Comparison of ENCODE assay signal across 18 cellular contexts in the genomic region with DNA sequence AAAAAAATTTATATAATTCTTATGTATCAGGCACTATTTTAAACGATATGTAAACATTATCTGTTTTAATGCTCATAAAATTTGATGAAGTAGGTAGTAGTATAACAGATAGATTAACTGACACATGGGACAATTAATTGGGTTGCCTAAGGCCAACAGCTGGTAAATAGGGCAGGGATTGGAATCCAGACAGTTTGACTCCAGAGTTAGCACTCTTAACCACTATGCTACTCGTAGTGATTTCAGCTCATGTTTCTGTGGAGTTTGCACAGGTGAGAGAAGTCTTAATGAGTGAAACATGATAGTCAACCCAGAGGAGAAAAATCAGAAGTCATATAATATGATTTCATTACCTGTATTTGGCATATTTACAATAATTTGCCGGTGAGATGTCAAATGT.
A peak's percentile ranks its signal among the peaks of the same experiment; 100 is the strongest.
DNase-seq lines count a peak whose midpoint lies in the region; ATAC-seq and TF ChIP-seq lines count a peak whose summit lies in the region.
"Had no signal": no experiment of that assay in that cellular context is flagged by ENCODE, and none has a peak within 500 bp of the region (broad histone marks: within the 10 kb centered on the region; RNA-seq: fewer than 3 reads in every experiment).

No MANE protein-coding gene starts in this region.

- intact Hi-C loops in esophagus squamous epithelium (cut with DNase I), result no loop called here

- no peak for TF ChIP-seq CTCF in RWPE1 (conservative IDR thresholded peaks at IDR 0.05; ENCODE audit: low read depth)
- no peak for TF ChIP-seq CTCF in esophagus squamous epithelium (IDR thresholded peaks at IDR 0.05)

- DNase-seq in LHCN-M2 (ENCODE audit: low read depth) (peak; percentile 51), NCI-H1436 (lab: John Stamatoyannopoulos, UW) (peak; percentile 50), NCI-H510A treated with DMSO at 0.1 percent for 48 hours (lab: John Stamatoyannopoulos, UW) (peak; percentile 47), SJCRH30 (peak; percentile 76 to 78), RWPE1 (ENCODE audit: low spot score) (no peak), esophagus squamous epithelium (lab: John Stamatoyannopoulos, UW) (no peak)
- DNase-seq: activated CD4-positive, alpha-beta memory T cell treated with anti-CD3 and anti-CD28 coated beads for 36 hours; activated CD8-positive, alpha-beta memory T cell treated with anti-CD3 and anti-CD28 coated beads, Interleukin-2, amount 50 U/mL, for 48 hours; activated naive CD4-positive, alpha-beta T cell treated with anti-CD3 and anti-CD28 coated beads, Interleukin-2, amount 50 U/mL, for 16 hours; amniotic stem cell; brain microvascular endothelial cell; NCI-H446 treated with DMSO at 0.1 percent for 48 hours; nephron progenitor cell; stimulated activated naive CD8-positive, alpha-beta T cell treated with anti-CD3 and anti-CD28 coated beads, Interleukin-15, Interleukin-2, amounts not matched to agents 100 U/mL and 50 U/mL, for 24 hours; testis had no signal

- H3K36me3 ChIP-seq in SJCRH30, result no peaks in the 10 kb centered on the region; the same call in 1 of the 2 replicates
- H3K36me3 ChIP-seq in esophagus squamous epithelium, result no peaks in the 10 kb centered on the region
- H3K36me3 ChIP-seq: brain microvascular endothelial cell had no signal

- H3K9me3 ChIP-seq in SJCRH30 (replicated peaks) (peaks cover 20% of the 10 kb centered on the region), esophagus squamous epithelium (no peaks in the 10 kb centered on the region)
- H3K9me3 ChIP-seq: testis had no signal

- 58 to 67% methylated on average over 3 of the region's 3 CpGs for WGBS in esophagus squamous epithelium, 2 donors

- peak overlapping the region; percentile 83 for H3K27ac ChIP-seq in SJCRH30
- H3K27ac ChIP-seq in RWPE1, result no peak overlapping the region
- H3K27ac ChIP-seq in esophagus squamous epithelium, result no peak overlapping the region
- H3K27ac ChIP-seq: brain microvascular endothelial cell, C4-2B, skin epidermis, testis had no signal

- ATAC-seq in HG03378 (IDR thresholded peaks at IDR 0.05; ENCODE audit: unreplicated experiment), result no peak
- ATAC-seq: stimulated activated naive CD8-positive, alpha-beta T cell treated with anti-CD3 and anti-CD28 coated beads, Interleukin-15, Interleukin-2, amounts not matched to agents 100 U/mL and 50 U/mL, for 24 hours had no signal

- H3K4me1 ChIP-seq in SJCRH30 (peaks cover 24% of the 10 kb centered on the region), esophagus squamous epithelium (no peaks in the 10 kb centered on the region)
- H3K4me1 ChIP-seq: testis had no signal

- H3K4me3 ChIP-seq in SJCRH30 (no peak overlapping the region), esophagus squamous epithelium (no peak overlapping the region)
- H3K4me3 ChIP-seq: skin epidermis, testis had no signal

- H3K27me3 ChIP-seq in SJCRH30 (no peaks in the 10 kb centered on the region), esophagus squamous epithelium (no peaks in the 10 kb centered on the region)
- H3K27me3 ChIP-seq: brain microvascular endothelial cell, testis had no signal

- no peak for TF ChIP-seq POLR2A in esophagus squamous epithelium (IDR thresholded peaks at IDR 0.05)

- POLR2A ChIA-PET in RWPE1 (lab: Yijun Ruan, JAX; ENCODE audit: low non-redundant PET), result no interaction called here

- CTCF ChIA-PET in RWPE1 (lab: Yijun Ruan, JAX), result interaction anchor here (0.9 to 1.0 kb wide), 2 partner anchors 8 to 655 kb away, joined by 3 to 5 read pairs; no protein-coding TSS in a partner anchor

Comparison
In these comparisons a context has a peak if more than half of its experiments do, and no peak if none do; other contexts are left out.
1. DNase-seq: peak in LHCN-M2 (single experiment), NCI-H1436 (single experiment), NCI-H510A treated with DMSO at 0.1 percent for 48 hours (single experiment) and SJCRH30 (2 of 2); none in RWPE1 (single experiment) and esophagus squamous epithelium (single experiment).